Comparison of ENCODE assay signal across 7 cellular contexts in genomic region chr13:28693605-28694472, GRCh38. TPM values are rescaled to one million over a fixed set of nuclear protein-coding genes. Genes with fewer than 3 reads are reported as not detected.
DNase-seq lines count a peak whose midpoint lies in the region; FAIRE-seq and TF ChIP-seq lines count a peak whose summit lies in the region.
"Not testable (repeated sequence)": the region's sequence is repeated elsewhere in the genome, so short reads cannot be mapped to it uniquely, and the experiment has no call there.

No MANE protein-coding gene starts in this region.

- not testable (repeated sequence) for H3K27ac Mint-ChIP-seq in astrocyte (ENCODE audit: unreplicated experiment); nephron progenitor cell

- H3K4me3 ChIP-seq in NT2/D1 (ENCODE audit: insufficient read length, low read depth): peak overlapping the region; percentile 50
- H3K4me3 ChIP-seq in astrocyte (ENCODE audit: insufficient read depth, low read depth, low read length): not testable (repeated sequence)

- TF ChIP-seq RAD21 in Ishikawa (IDR thresholded peaks at IDR 0.05; ENCODE audit: low read depth): not testable (repeated sequence)

- H3K9me3 Mint-ChIP-seq in astrocyte (ENCODE audit: unreplicated experiment): not testable (repeated sequence)
- H3K9me3 Mint-ChIP-seq in nephron progenitor cell: peaks cover 25% of the 10 kb centered on the region

- not testable (repeated sequence) for H3K4me1 Mint-ChIP-seq in astrocyte (ENCODE audit: low read depth, unreplicated experiment)
- peaks cover 12% of the 10 kb centered on the region for H3K4me1 Mint-ChIP-seq in nephron progenitor cell

- DNase-seq in ELF-1 (ENCODE audit: low read depth, low spot score): peak; percentile 91
- peak; percentile 79 for DNase-seq in NT2/D1 (ENCODE audit: low read depth, low spot score)
- peak; percentile 21 for DNase-seq in astrocyte (ENCODE audit: low read depth)
- DNase-seq in fibroblast of peridontal ligament (ENCODE audit: extremely low read depth): peak; percentile 62
- peak; percentile 22 for DNase-seq in iPS-NIHi7 (ENCODE audit: extremely low spot score)
- peak; percentile 28 for DNase-seq in nephron progenitor cell

- not testable (repeated sequence) for H3K36me3 ChIP-seq in NT2/D1 (ENCODE audit: insufficient read depth, insufficient read length, low read length); astrocyte (ENCODE audit: insufficient read depth, low read length)

- H3K4me2 ChIP-seq in astrocyte (ENCODE audit: low read length): peak overlapping the region; percentile 79

- not testable (repeated sequence) for H3K4me3 Mint-ChIP-seq in astrocyte (ENCODE audit: unreplicated experiment)
- H3K4me3 Mint-ChIP-seq in nephron progenitor cell: peak overlapping the region; percentile 55

- H3K36me3 Mint-ChIP-seq in astrocyte (ENCODE audit: low read depth, unreplicated experiment); nephron progenitor cell (ENCODE audit: low read depth): not testable (repeated sequence)

- H3K9me3 ChIP-seq in NT2/D1 (ENCODE audit: insufficient read depth, low read length); astrocyte (ENCODE audit: insufficient read depth, low read depth, low read length): not testable (repeated sequence)

- H3K4me1 ChIP-seq in NT2/D1 (ENCODE audit: insufficient read depth, insufficient read length); astrocyte (ENCODE audit: insufficient read depth, low read length): not testable (repeated sequence)

- not testable (repeated sequence) for H4K20me1 ChIP-seq in astrocyte (ENCODE audit: insufficient read depth, low read length)

- H3K27me3 Mint-ChIP-seq in astrocyte (ENCODE audit: low read depth, unreplicated experiment): not testable (repeated sequence)
- peaks cover 17% of the 10 kb centered on the region for H3K27me3 Mint-ChIP-seq in nephron progenitor cell (ENCODE audit: low read depth, poor library complexity)

- H3K79me2 ChIP-seq in astrocyte (ENCODE audit: insufficient read depth, low read length): not testable (repeated sequence)

- not testable (repeated sequence) for H3K27me3 ChIP-seq in NT2/D1 (ENCODE audit: insufficient read depth, insufficient read length); astrocyte (ENCODE audit: insufficient read depth, low read length)

- not testable (repeated sequence) for H3K27ac ChIP-seq in astrocyte (ENCODE audit: low read depth, low read length)

- H3K9ac ChIP-seq in NT2/D1 (ENCODE audit: insufficient read length, low read depth): peak overlapping the region; percentile 74
- H3K9ac ChIP-seq in astrocyte (ENCODE audit: low read length): not testable (repeated sequence)

- TF ChIP-seq CTCF in astrocyte (IDR thresholded peaks at IDR 0.05; ENCODE audit: insufficient read depth, low read depth, low read length); nephron progenitor cell (IDR thresholded peaks at IDR 0.05): not testable (repeated sequence)

- not testable (repeated sequence) for TF ChIP-seq EP300 in Ishikawa (IDR thresholded peaks at IDR 0.05; ENCODE audit: borderline replicate concordance)

- H2AFZ ChIP-seq in astrocyte (ENCODE audit: low read depth, low read length): peak overlapping the region; percentile 71

- not testable (repeated sequence) for FAIRE-seq in astrocyte (lab: Jason Lieb, UNC)

TF ChIP-seq in Ishikawa, 13 proteins besides CTCF, POLR2A, EP300 and RAD21:
- TF ChIP-seq TEAD4 (IDR thresholded peaks at IDR 0.05): peak; percentile 51

RNA-seq across cellular contexts. Expression of gene SLC46A3, which starts 24.9 kb away (rescaled TPM):
- 6.1 and 8.6 TPM in 2 replicates for total RNA-seq in astrocyte

RNA-seq across cellular contexts. Expression of gene POMP, which starts 34.9 kb away (rescaled TPM):
- 125 and 131 TPM in 2 replicates for total RNA-seq in astrocyte

Comparison
In these comparisons a context has a peak if more than half of its experiments do, and no peak if none do; other contexts are left out.
1. DNase-seq: peak in every context shown above with its lines; median percentile 91 in ELF-1; 79 in NT2/D1; 62 in fibroblast of peridontal ligament; 28 in nephron progenitor cell; 22 in iPS-NIHi7; 21 in astrocyte.